Comparison of ENCODE assay signal across 27 cellular contexts in the genomic region with DNA sequence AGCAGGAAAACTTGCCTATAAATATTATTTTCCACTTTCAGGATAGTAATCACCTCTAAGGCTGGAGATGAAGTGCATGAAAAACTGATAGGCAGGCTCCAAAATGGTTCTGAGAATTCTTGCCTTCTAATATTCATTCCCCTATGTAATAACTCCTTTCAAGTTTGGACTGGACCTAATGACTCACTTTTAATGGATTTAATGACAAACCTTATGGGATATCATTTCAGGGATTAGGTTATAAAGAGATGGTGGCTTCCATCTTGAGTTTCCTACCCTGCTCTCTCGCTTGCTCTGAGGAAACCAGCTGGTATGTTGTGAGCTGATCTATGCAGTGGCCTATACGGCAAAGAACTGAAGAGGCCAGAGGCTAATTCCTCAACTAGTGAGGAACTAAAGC.
"Had no signal": no experiment of that assay in that cellular context is flagged by ENCODE, and none has a peak within 500 bp of the region (broad histone marks: within the 10 kb centered on the region; RNA-seq: fewer than 3 reads in every experiment).

No MANE protein-coding gene starts in this region.

- H3K27ac ChIP-seq: ascending aorta, breast epithelium, coronary artery, dorsolateral prefrontal cortex had no signal

- DNase-seq: activated CD4-positive, alpha-beta memory T cell treated with anti-CD3 and anti-CD28 coated beads, Interleukin-2, amount 10 ng/mL, durations not matched to agents 7 days and 5 days; activated CD4-positive, alpha-beta T cell treated with anti-CD3 and anti-CD28 coated beads for 4 hours; activated CD4-positive, alpha-beta T cell treated with anti-CD3 and anti-CD28 coated beads, Interleukin-2, amount 10 ng/mL, durations not matched to agents 7 days and 5 days; activated CD4-positive, alpha-beta T cell treated with anti-CD3 and anti-CD28 coated beads, Interleukin-2, amount 50 U/mL, for 4 hours; activated CD4-positive, CD25-positive, alpha-beta regulatory T cell; activated CD4-positive, CD25-positive, alpha-beta regulatory T cell treated with anti-CD3 and anti-CD28 coated beads, Interleukin-2, amount 50 U/mL, for 72 hours; activated CD8-positive, alpha-beta memory T cell treated with anti-CD3 and anti-CD28 coated beads, Interleukin-2, amount 50 U/mL, for 48 hours; activated gamma-delta T cell; activated naive CD4-positive, alpha-beta T cell; activated naive CD4-positive, alpha-beta T cell treated with anti-CD3 and anti-CD28 coated beads, Interleukin-2, amount 10 ng/mL, durations not matched to agents 7 days and 5 days; activated naive CD8-positive, alpha-beta T cell treated with anti-CD3 and anti-CD28 coated beads, Interleukin-2, amount 10 ng/mL, durations not matched to agents 7 days and 5 days; activated T-cell treated with anti-CD3 and anti-CD28 coated beads for 4 hours; activated T-cell treated with anti-CD3 and anti-CD28 coated beads, Interleukin-2, amount 50 U/mL, for 24 hours; activated T-cell treated with anti-CD3 and anti-CD28 coated beads, Interleukin-2, amount 50 U/mL, for 72 hours; dorsolateral prefrontal cortex; effector memory CD4-positive, alpha-beta T cell; endodermal cell; erythroblast; foreskin melanocyte; head of caudate nucleus; T-helper 2 cell had no signal

- ATAC-seq: activated naive CD4-positive, alpha-beta T cell treated with anti-CD3 and anti-CD28 coated beads, Interleukin-2, amount 50 U/mL, for 72 hours; activated T-cell treated with anti-CD3 and anti-CD28 coated beads, Interleukin-2, amount 50 U/mL, for 72 hours; gastroesophageal sphincter had no signal

- H3K36me3 ChIP-seq: ascending aorta, breast epithelium, esophagus muscularis mucosa, gastroesophageal sphincter had no signal

- H3K4me1 ChIP-seq: breast epithelium had no signal

- H3K4me3 ChIP-seq: ascending aorta, breast epithelium, coronary artery, dorsolateral prefrontal cortex, esophagus muscularis mucosa, gastroesophageal sphincter had no signal

- H3K27me3 ChIP-seq: ascending aorta, breast epithelium, dorsolateral prefrontal cortex, esophagus muscularis mucosa, gastroesophageal sphincter had no signal
